Comparison of ENCODE assay signal across 7 cellular contexts in genomic region chr4:152454398-152455011, GRCh38.
DNase-seq lines count a peak whose midpoint lies in the region; ATAC-seq, FAIRE-seq and TF ChIP-seq lines count a peak whose summit lies in the region.

No MANE protein-coding gene starts in this region.

- TF ChIP-seq CTCF in GM12864 (IDR thresholded peaks at IDR 0.05; ENCODE audit: low read depth, low read length, missing control alignments) (peak; percentile 48), bronchial epithelial cell (IDR thresholded peaks at IDR 0.05; ENCODE audit: insufficient read depth, low read length, severe bottlenecking) (peak; percentile 43), mesothelial cell of epicardium (IDR thresholded peaks at IDR 0.05; ENCODE audit: unreplicated experiment) (peak; percentile 69)

- H3K4me1 Mint-ChIP-seq in mesothelial cell of epicardium, result peaks cover 2% of the 10 kb centered on the region

- no peaks in the 10 kb centered on the region for H3K36me3 Mint-ChIP-seq in mesothelial cell of epicardium

- H3K4me3 Mint-ChIP-seq in mesothelial cell of epicardium, result no peak overlapping the region

- intact Hi-C loops in sciatic nerve (cut with DNase I), result no loop called here

- H3K27me3 Mint-ChIP-seq in mesothelial cell of epicardium (ENCODE audit: low read depth), result no peaks in the 10 kb centered on the region

- no peak overlapping the region for H3K27ac Mint-ChIP-seq in mesothelial cell of epicardium

- no peak for ATAC-seq in sciatic nerve

- DNase-seq in GM12864 (ENCODE audit: low read depth) (no peak), NCI-H1694 treated with DMSO at 0.1 percent for 48 hours (lab: John Stamatoyannopoulos, UW) (peak; percentile 55), bronchial epithelial cell (ENCODE audit: low read depth) (peak; percentile 43), mesothelial cell of epicardium (ENCODE audit: low spot score in 2 of 2, unreplicated experiment in 2 of 2) (no peak), sciatic nerve (ENCODE audit: low spot score) (no peak), retina (no peak), NCI-H1436 (lab: John Stamatoyannopoulos, UW) (no peak)

- H3K4me3 ChIP-seq in GM12864 (ENCODE audit: low read depth, low read length) (no peak overlapping the region), bronchial epithelial cell (ENCODE audit: low read depth, low read length) (no peak overlapping the region)

- H3K27me3 ChIP-seq in bronchial epithelial cell (ENCODE audit: control insufficient read depth, insufficient read depth, low read length), result no peaks in the 10 kb centered on the region

- H3K9me3 Mint-ChIP-seq in mesothelial cell of epicardium, result no peaks in the 10 kb centered on the region

- no peak for FAIRE-seq in bronchial epithelial cell (lab: Jason Lieb, UNC)

- H3K36me3 ChIP-seq in bronchial epithelial cell (ENCODE audit: control insufficient read depth, insufficient read depth, low read length), result no peaks in the 10 kb centered on the region

Comparison
In these comparisons a context has a peak if more than half of its experiments do, and no peak if none do; other contexts are left out.
1. DNase-seq: peak in NCI-H1694 treated with DMSO at 0.1 percent for 48 hours (single experiment) and bronchial epithelial cell (single experiment); none in GM12864 (single experiment), mesothelial cell of epicardium (0 of 2), sciatic nerve (single experiment), retina (single experiment) and NCI-H1436 (single experiment).
2. Peak in every context shown above with its lines, with median percentiles within 50 percentile points of each other: CTCF ChIP-seq.